Comparison of ENCODE assay signal across 17 cellular contexts in genomic region chr22:46097268-46097900, GRCh38. TPM values are rescaled to one million over a fixed set of nuclear protein-coding genes. Genes with fewer than 3 reads are reported as not detected.
A peak's percentile ranks its signal among the peaks of the same experiment; 100 is the strongest.
DNase-seq lines count a peak whose midpoint lies in the region; ATAC-seq and TF ChIP-seq lines count a peak whose summit lies in the region.
"Had no signal": no experiment of that assay in that cellular context is flagged by ENCODE, and none has a peak within 500 bp of the region (broad histone marks: within the 10 kb centered on the region; RNA-seq: fewer than 3 reads in every experiment).

No MANE protein-coding gene starts in this region.

- TF ChIP-seq CTCF in coronary artery (IDR thresholded peaks at IDR 0.05) = no peak
- TF ChIP-seq CTCF in ovary (IDR thresholded peaks at IDR 0.05) = no peak
- no peak for TF ChIP-seq CTCF in tibial artery (IDR thresholded peaks at IDR 0.05)

- no peak for TF ChIP-seq POLR2A in ovary (IDR thresholded peaks at IDR 0.05)

- WGBS in ovary, 3 donors = 56 to 67% (median 61%) methylated on average over 13 of the region's 13 CpGs

- peaks cover 46% of the 10 kb centered on the region for H3K4me1 ChIP-seq in ovary (ENCODE audit: insufficient read depth)
- H3K4me1 ChIP-seq in tibial artery = peaks cover 8 to 100% (median 80%) of the 10 kb centered on the region in 4 donors

- intact Hi-C loops in ovary (cut with DNase I) = no loop called here
- intact Hi-C loops in tibial artery (cut with DNase I; ENCODE audit: low total_unique reads) = no loop called here

- no peak for DNase-seq in coronary artery (ENCODE audit: low spot score)
- DNase-seq in ovary = no peak
- DNase-seq in tibial artery = no peak
- no peak for DNase-seq in activated gamma-delta T cell treated with Interleukin-2 at 50 U/mL for 16 hours
- DNase-seq in SHP77 treated with DMSO at 0.1 percent for 48 hours (lab: John Stamatoyannopoulos, UW) = no peak
- DNase-seq: activated gamma-delta T cell; natural killer cell; NCI-H1092 treated with DMSO at 0.1 percent for 48 hours; NCI-H2171 treated with DMSO at 0.1 percent for 48 hours; NCI-H82; stimulated activated CD4-positive, alpha-beta T cell treated with anti-CD3 and anti-CD28 coated beads, Interleukin-4, amount 100 ng/mL, for 24 hours; T-helper 2 cell had no signal

- TF ChIP-seq RAD21 in Ishikawa (IDR thresholded peaks at IDR 0.05; ENCODE audit: low read depth) = no peak

- no peak for ATAC-seq in GM19328 (IDR thresholded peaks at IDR 0.05; ENCODE audit: unreplicated experiment)
- ATAC-seq: natural killer cell had no signal

- H3K4me3 ChIP-seq in coronary artery = no peak overlapping the region
- no peak overlapping the region for H3K4me3 ChIP-seq in ovary
- H3K4me3 ChIP-seq in tibial artery = no peak overlapping the region
- H3K4me3 ChIP-seq: right atrium auricular region had no signal

- H3K36me3 ChIP-seq in ovary = no peaks in the 10 kb centered on the region
- H3K36me3 ChIP-seq in tibial artery = peaks cover 49 to 69% (median 58%) of the 10 kb centered on the region in 3 donors

- H3K27ac ChIP-seq in coronary artery = peak overlapping the region; percentile 24 to 100
- peak overlapping the region; percentile 75 to 88 for H3K27ac ChIP-seq in ovary
- peak overlapping the region; percentile 45 to 78 for H3K27ac ChIP-seq in tibial artery
- H3K27ac ChIP-seq: HL-60, KMS-11 had no signal

- H3K27me3 ChIP-seq in ovary (no peaks in the 10 kb centered on the region), tibial artery (no peaks in the 10 kb centered on the region)
- H3K27me3 ChIP-seq: right atrium auricular region had no signal

- H3K9me3 ChIP-seq in ovary (no peaks in the 10 kb centered on the region), tibial artery (no peaks in the 10 kb centered on the region)
- H3K9me3 ChIP-seq: right atrium auricular region had no signal

- TF ChIP-seq EP300 in Ishikawa (IDR thresholded peaks at IDR 0.05; ENCODE audit: borderline replicate concordance) = no peak
- no peak for TF ChIP-seq EP300 in ovary (IDR thresholded peaks at IDR 0.05)

TF ChIP-seq in Ishikawa, 13 proteins besides CTCF, POLR2A, EP300 and RAD21:
- TF ChIP-seq TCF12 (IDR thresholded peaks at IDR 0.05; ENCODE audit: low read depth) (peak; percentile 33; the same call in 1 of the 2 replicates), CREB1 (IDR thresholded peaks at IDR 0.05; ENCODE audit: low read depth) (no peak), YY1 (IDR thresholded peaks at IDR 0.05; ENCODE audit: low read depth) (no peak), TEAD4 (IDR thresholded peaks at IDR 0.05) (no peak), NFIC (IDR thresholded peaks at IDR 0.05) (no peak), TAF1 (IDR thresholded peaks at IDR 0.05; ENCODE audit: low read depth) (no peak)
TF ChIP-seq in Ishikawa: peak in this region for 1.

RNA-seq across cellular contexts. Expression of gene PPARA, which starts 52.9 kb away (rescaled TPM):
- total RNA-seq in ovary = 10 to 100 TPM in 6 of 7 donors, 1 to 10 TPM in 1; 9.7 to 41.0 (median 34.0) TPM
- polyA plus RNA-seq in ovary = 10 to 100 TPM; 12.8 to 16.0 TPM
